Comparison of ENCODE assay signal across 8 cellular contexts in the genomic region with DNA sequence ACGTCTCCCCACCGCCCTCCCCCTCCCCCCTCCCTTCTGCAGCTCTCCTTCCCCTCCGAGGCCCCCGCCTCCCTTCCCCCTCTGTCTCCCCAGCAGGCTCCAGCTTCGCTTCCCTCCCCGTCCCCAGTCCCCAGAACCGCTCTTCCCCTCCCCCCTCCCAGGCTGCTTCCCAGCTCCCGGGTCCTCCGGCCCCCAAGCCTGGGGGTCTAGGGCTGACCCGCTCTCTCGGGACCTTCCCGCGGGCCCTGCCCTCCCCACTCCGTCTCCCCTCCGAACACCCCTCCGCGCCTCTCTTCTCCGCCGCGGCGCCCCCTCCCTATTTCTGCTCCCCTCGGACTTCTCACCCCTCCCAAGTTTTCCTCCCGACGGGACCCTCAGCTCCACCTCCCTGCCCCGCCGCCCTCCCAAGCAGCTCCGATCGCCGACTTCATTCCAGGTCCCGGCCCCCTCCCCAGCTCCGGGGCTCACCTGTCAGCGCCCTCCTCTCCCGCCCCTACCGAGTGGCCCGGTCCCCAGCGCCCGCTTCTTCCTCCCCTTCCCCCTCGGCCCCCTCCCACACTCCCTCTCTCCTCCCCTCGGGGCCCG. TPM values are rescaled to one million over a fixed set of nuclear protein-coding genes. Genes with fewer than 3 reads are reported as not detected.
DNase-seq lines count a peak whose midpoint lies in the region; ATAC-seq, FAIRE-seq and TF ChIP-seq lines count a peak whose summit lies in the region.

No MANE protein-coding gene starts in this region.

- peaks cover 18% of the 10 kb centered on the region for H3K4me1 ChIP-seq in mucosa of stomach (ENCODE audit: control insufficient read depth, insufficient read depth, low read length)

- H3K9me3 ChIP-seq in mucosa of stomach (ENCODE audit: control insufficient read depth, low read length), result no peaks in the 10 kb centered on the region

- ATAC-seq in HG03571 (IDR thresholded peaks at IDR 0.05; ENCODE audit: unreplicated experiment), result no peak

- no peak for TF ChIP-seq POLR2A in GM12891 (IDR thresholded peaks at IDR 0.05; ENCODE audit: low read depth, low read length)

- peaks cover 15% of the 10 kb centered on the region for H3K27me3 ChIP-seq in mucosa of stomach (ENCODE audit: control insufficient read depth, insufficient read depth, low read length)

- FAIRE-seq in GM12891 (lab: Jason Lieb, UNC), result no peak

- H3K4me3 ChIP-seq in GM12865 (ENCODE audit: low read depth, low read length) (peak overlapping the region; percentile 67), mucosa of stomach (ENCODE audit: low read length) (no peak overlapping the region)

- peak; percentile 17 for DNase-seq in GM12865 (ENCODE audit: low read depth)
- DNase-seq in NCI-H69 (lab: John Stamatoyannopoulos, UW), result peak; percentile 80
- peak; percentile 80 for DNase-seq in ecto neural progenitor cell (ENCODE audit: low spot score)
- no peak for DNase-seq in SHP77 (lab: John Stamatoyannopoulos, UW)
- DNase-seq in GM12891 (ENCODE audit: insufficient read length, low spot score), result no peak
- DNase-seq in NCI-H524 treated with DMSO at 0.1 percent for 48 hours (lab: John Stamatoyannopoulos, UW), result no peak

- no peaks in the 10 kb centered on the region for H3K36me3 ChIP-seq in mucosa of stomach (ENCODE audit: control insufficient read depth, insufficient read depth, low read length)

- TF ChIP-seq CTCF in GM12865 (IDR thresholded peaks at IDR 0.05; ENCODE audit: insufficient read depth, low read depth, low read length, missing control alignments), result no peak

- H3K9ac ChIP-seq in mucosa of stomach (ENCODE audit: low read length), result peak overlapping the region; percentile 39

TF ChIP-seq in GM12891, 5 proteins besides CTCF, POLR2A, EP300 and RAD21:
- no peak for TF ChIP-seq POLR2AphosphoS5 (IDR thresholded peaks at IDR 0.05; ENCODE audit: low read depth, low read length)
- TF ChIP-seq PAX5 (IDR thresholded peaks at IDR 0.05; ENCODE audit: insufficient read depth, low read length, severe bottlenecking), result no peak
- no peak for TF ChIP-seq SPI1 (IDR thresholded peaks at IDR 0.05; ENCODE audit: low read depth, low read length)
- no peak for TF ChIP-seq POU2F2 (IDR thresholded peaks at IDR 0.05; ENCODE audit: low read depth, low read length)
- TF ChIP-seq TAF1 (IDR thresholded peaks at IDR 0.05; ENCODE audit: low read depth, low read length), result no peak

RNA-seq across cellular contexts. Expression of gene ZNF467, which starts 1.1 kb away (rescaled TPM):
- polyA plus RNA-seq in GM12891 (2012; ENCODE audit: low read depth, missing spikeins), result 0.26 TPM

Comparison
In these comparisons a context has a peak if more than half of its experiments do, and no peak if none do; other contexts are left out.
1. DNase-seq: peak in GM12865 (single experiment), NCI-H69 (single experiment) and ecto neural progenitor cell (single experiment); none in SHP77 (0 of 2), GM12891 (single experiment) and NCI-H524 treated with DMSO at 0.1 percent for 48 hours (single experiment).